Comparison of ENCODE assay signal across 11 cellular contexts in genomic region chr1:213984387-213985180, GRCh38. TPM values are rescaled to one million over a fixed set of nuclear protein-coding genes. Genes with fewer than 3 reads are reported as not detected.
DNase-seq lines count a peak whose midpoint lies in the region; ATAC-seq, FAIRE-seq and TF ChIP-seq lines count a peak whose summit lies in the region.
"Had no signal": no experiment of that assay in that cellular context is flagged by ENCODE, and none has a peak within 500 bp of the region (broad histone marks: within the 10 kb centered on the region; RNA-seq: fewer than 3 reads in every experiment).

No MANE protein-coding gene starts in this region.

- no peak for FAIRE-seq in pancreas (lab: Jason Lieb, UNC)

- H3K27ac ChIP-seq in pancreas, result peak overlapping the region; percentile 68 to 94 (median 84)
- H3K27ac ChIP-seq: colonic mucosa had no signal

- peaks cover 83% of the 10 kb centered on the region for H3K4me1 Mint-ChIP-seq in brain

- peaks cover 81% of the 10 kb centered on the region for H3K27me3 ChIP-seq in H7 (ENCODE audit: control insufficient read depth, insufficient read depth, low read length)
- H3K27me3 ChIP-seq in pancreas, result no peaks in the 10 kb centered on the region

- peak overlapping the region; percentile 72 to 98 (median 95) for H3K4me3 Mint-ChIP-seq in brain

- peak; percentile 85 for DNase-seq in H7
- peak; percentile 19 for DNase-seq in NCI-H2029 (lab: John Stamatoyannopoulos, UW)
- DNase-seq in pancreas, result no peak
- DNase-seq in NCI-H446 (lab: John Stamatoyannopoulos, UW), result no peak
- DNase-seq: activated effector memory CD4-positive, alpha-beta T cell treated with anti-CD3 and anti-CD28 coated beads, Interleukin-2, amount 50 U/mL, for 16 hours; colonic mucosa; foreskin melanocyte; stimulated activated CD8-positive, alpha-beta memory T cell treated with anti-CD3 and anti-CD28 coated beads, Interleukin-4, amount 100 ng/mL, for 48 hours had no signal

- TF ChIP-seq CTCF in brain (conservative IDR thresholded peaks at IDR 0.05), result no peak
- TF ChIP-seq CTCF in pancreas (IDR thresholded peaks at IDR 0.05), result no peak

- H3K4me1 ChIP-seq in pancreas, result no peaks in the 10 kb centered on the region

- ATAC-seq in pancreas (no peak), HG03432 (IDR thresholded peaks at IDR 0.05; ENCODE audit: unreplicated experiment) (no peak), HG03521 (IDR thresholded peaks at IDR 0.05; ENCODE audit: unreplicated experiment) (no peak)

- no peaks in the 10 kb centered on the region for H3K9me3 ChIP-seq in pancreas
- H3K9me3 ChIP-seq: colonic mucosa had no signal

- H3K36me3 Mint-ChIP-seq in brain, result no peaks in the 10 kb centered on the region

- peaks cover 99% of the 10 kb centered on the region for H3K27me3 Mint-ChIP-seq in brain

- H3K9me3 Mint-ChIP-seq in brain, result peaks cover 0 to 9% (median 0%) of the 10 kb centered on the region in 5 experiments

- H3K27ac Mint-ChIP-seq in brain, result peak overlapping the region in 1 of 5 experiments; percentile 49

- intact Hi-C loops in pancreas (cut with DNase I), result loop anchor here in 1 of 3 donors (10.0 kb wide), 1 partner anchor 400 kb away; no protein-coding TSS in a partner anchor

- H3K36me3 ChIP-seq in H7 (replicated peaks; ENCODE audit: control insufficient read depth, insufficient read depth, low read length) (no peaks in the 10 kb centered on the region), pancreas (no peaks in the 10 kb centered on the region)
- H3K36me3 ChIP-seq: colonic mucosa had no signal

- peak overlapping the region; percentile 30; the same call in 1 of the 2 replicates for H3K4me3 ChIP-seq in H7 (ENCODE audit: insufficient read depth, low read depth, low read length)
- peak overlapping the region in 2 of 4 donors; percentile 9 to 67 for H3K4me3 ChIP-seq in pancreas

- 35 to 48% methylated on average over 14 of the region's 14 CpGs for WGBS in pancreas, 2 donors

RNA-seq across cellular contexts. Expression of gene PROX1, which starts 3.2 kb away (rescaled TPM):
- 2.3 and 2.9 TPM in 2 replicates for total RNA-seq in H7 (2014; rRNA removed; shearing (Covaris generic))
- polyA plus RNA-seq in brain (ENCODE audit: insufficient read depth, low read depth, low replicate concordance) (27.9 TPM), pancreas (1 to 10 TPM; 8.4 to 8.9 TPM)
- 10 to 100 TPM; 32.8 to 66.4 (median 38.4) TPM for total RNA-seq in pancreas

Comparison
In these comparisons a context has a peak if more than half of its experiments do, and no peak if none do; other contexts are left out.
1. DNase-seq: peak in H7 (single experiment) and NCI-H2029 (single experiment); none in pancreas (0 of 6) and NCI-H446 (0 of 2).